ENCODE assay signal across 9 cellular contexts in genomic region chr17:45430006-45430737, GRCh38. TPM values are rescaled to one million over a fixed set of nuclear protein-coding genes. Genes with fewer than 3 reads are reported as not detected.
A peak's percentile ranks its signal among the peaks of the same experiment; 100 is the strongest.
DNase-seq lines count a peak whose midpoint lies in the region; ATAC-seq and TF ChIP-seq lines count a peak whose summit lies in the region.
"Had no signal": no experiment of that assay in that cellular context is flagged by ENCODE, and none has a peak within 500 bp of the region (broad histone marks: within the 10 kb centered on the region; RNA-seq: fewer than 3 reads in every experiment).

No MANE protein-coding gene starts in this region.

- H2AFZ ChIP-seq in parathyroid adenoma = no peak overlapping the region

- POLR2A ChIA-PET in Panc1 (lab: Charles Lee) = no interaction called here

- TF ChIP-seq CTCF in GM06990 (IDR thresholded peaks at IDR 0.05; ENCODE audit: insufficient read depth, low read length, poor library complexity, severe bottlenecking) = no peak
- TF ChIP-seq CTCF in Panc1 (IDR thresholded peaks at IDR 0.05) = no peak
- no peak for TF ChIP-seq CTCF in esophagus squamous epithelium (IDR thresholded peaks at IDR 0.05)
- TF ChIP-seq CTCF in parathyroid adenoma (IDR thresholded peaks at IDR 0.05) = no peak
- no peak for TF ChIP-seq CTCF in lower leg skin (IDR thresholded peaks at IDR 0.05)

- BruUV-seq in Panc1 (replicated peaks; lab: Mats Ljungman, UMichigan) = no TSS peak

- TF ChIP-seq POLR2A in esophagus squamous epithelium (IDR thresholded peaks at IDR 0.05) (no peak), lower leg skin (IDR thresholded peaks at IDR 0.05) (no peak)

- no peak overlapping the region for H3K9ac ChIP-seq in parathyroid adenoma

- H3K9me3 ChIP-seq in Panc1 (ENCODE audit: control insufficient read depth, insufficient read depth, low read depth, low read length) (no peaks in the 10 kb centered on the region), esophagus squamous epithelium (no peaks in the 10 kb centered on the region), parathyroid adenoma (ENCODE audit: control insufficient read depth, low read length) (no peaks in the 10 kb centered on the region)

- ATAC-seq in Panc1 = no peak
- no peak for ATAC-seq in HG03442 (IDR thresholded peaks at IDR 0.05; ENCODE audit: unreplicated experiment)

- peak overlapping the region; percentile 93 for H3K4me2 ChIP-seq in parathyroid adenoma (ENCODE audit: low read length)

- WGBS in esophagus squamous epithelium, 2 donors = 41 to 53% methylated on average over 21 to 37 of the region's 68 CpGs
- WGBS in lower leg skin, 2 donors = 28 to 44% methylated on average over 46 to 66 of the region's 68 CpGs

- H3K36me3 ChIP-seq in GM06990 (ENCODE audit: control insufficient read depth, insufficient read depth, low read length) = no peaks in the 10 kb centered on the region
- peaks cover 2% of the 10 kb centered on the region; the same call in 1 of the 2 replicates for H3K36me3 ChIP-seq in Panc1 (ENCODE audit: control insufficient read depth, insufficient read depth, low read length)
- peaks cover 0 to 34% (median 0%) of the 10 kb centered on the region in 3 donors for H3K36me3 ChIP-seq in esophagus squamous epithelium
- no peaks in the 10 kb centered on the region for H3K36me3 ChIP-seq in parathyroid adenoma (ENCODE audit: control insufficient read depth, insufficient read depth, low read length)

- no peak for DNase-seq in GM06990 (ENCODE audit: extremely low read depth, insufficient read length)
- DNase-seq in Panc1 (ENCODE audit: low read depth, low spot score) = no peak
- no peak for DNase-seq in esophagus squamous epithelium (lab: John Stamatoyannopoulos, UW)
- DNase-seq in lower leg skin (ENCODE audit: low spot score in 2 of 2) = no peak
- DNase-seq in DMS153 (lab: John Stamatoyannopoulos, UW) = no peak
- DNase-seq in middle frontal gyrus (ENCODE audit: extremely low spot score, low spot score) = no peak
- DNase-seq: NCI-H1930 had no signal

- CTCF ChIA-PET in Panc1 (lab: Charles Lee) = interaction anchor here (0.6 kb wide), 1 partner anchor 152 kb away, joined by 3 read pairs; no protein-coding TSS in a partner anchor

- H3K4me3 ChIP-seq in GM06990 (replicated peaks; ENCODE audit: low read depth, low read length) = peak overlapping the region; percentile 71
- H3K4me3 ChIP-seq in Panc1 (ENCODE audit: low read depth in 2 of 2, low read length in 2 of 2) = no peak overlapping the region
- H3K4me3 ChIP-seq in esophagus squamous epithelium = peak overlapping the region; percentile 34 to 81 (median 67)
- H3K4me3 ChIP-seq in parathyroid adenoma (ENCODE audit: low read depth, low read length) = peak overlapping the region; percentile 66
- H3K4me3 ChIP-seq in lower leg skin (ENCODE audit: low read depth, poor library complexity, severe bottlenecking) = no peak overlapping the region

- H3K79me2 ChIP-seq in parathyroid adenoma = no peaks in the 10 kb centered on the region

- H3K27me3 ChIP-seq in GM06990 (replicated peaks; ENCODE audit: control insufficient read depth, insufficient read depth, low read length) = no peaks in the 10 kb centered on the region
- H3K27me3 ChIP-seq in Panc1 (ENCODE audit: control insufficient read depth, insufficient read depth, low read length) = no peaks in the 10 kb centered on the region
- peaks cover 0 to 51% (median 0%) of the 10 kb centered on the region in 4 donors for H3K27me3 ChIP-seq in esophagus squamous epithelium
- H3K27me3 ChIP-seq in parathyroid adenoma (ENCODE audit: control insufficient read depth, insufficient read depth, low read length) = no peaks in the 10 kb centered on the region

- in situ Hi-C loops in Panc1 (cut with HindIII; ENCODE audit: low pct_unique_long_range_greater_than_20kb, low sequenced_read_pairs) = no loop called here

- no peaks in the 10 kb centered on the region; the same call in 1 of the 2 replicates for H3K4me1 ChIP-seq in Panc1 (ENCODE audit: control insufficient read depth, insufficient read depth, low read length)
- H3K4me1 ChIP-seq in esophagus squamous epithelium = peaks cover 55 to 87% (median 63%) of the 10 kb centered on the region in 3 donors
- H3K4me1 ChIP-seq in parathyroid adenoma = peaks cover 4% of the 10 kb centered on the region

- H3K27ac ChIP-seq in Panc1 (ENCODE audit: low read length) (0 out of 2 replicates have a peak overlapping the region, but pooled peaks have one; percentile 23), esophagus squamous epithelium (peak overlapping the region; percentile 88 to 96 (median 93)), parathyroid adenoma (no peak overlapping the region)

- intact Hi-C loops in Panc1 (cut with micrococcal nuclease; ENCODE audit: unreplicated experiment) = no loop called here
- intact Hi-C loops in esophagus squamous epithelium (cut with DNase I) = no loop called here
- intact Hi-C loops in lower leg skin (cut with DNase I; ENCODE audit: low total_unique reads) = no loop called here

RNA-seq across cellular contexts. Expression of gene ARHGAP27, which starts 2.5 kb away (rescaled TPM):
- total RNA-seq in Panc1 (2021; ENCODE audit: unreplicated experiment) (39.2 TPM), esophagus squamous epithelium (100 to 1,000 TPM in 2 of 4 donors, 10 to 100 TPM in 2; 37.7 to 146 (median 103) TPM), lower leg skin (10 to 100 TPM; 58.5 to 84.4 (median 68.2) TPM)
- 41.1 TPM for polyA plus RNA-seq in Panc1 (2012; ENCODE audit: insufficient read length)

Comparison
In these comparisons a context has a peak if more than half of its experiments do, and no peak if none do; other contexts are left out.
1. H3K4me3 ChIP-seq: peak in GM06990 (single experiment), esophagus squamous epithelium (4 of 4) and parathyroid adenoma (single experiment); none in Panc1 (0 of 2) and lower leg skin (single experiment).